Comparison of ENCODE assay signal across 15 cellular contexts in the genomic region with DNA sequence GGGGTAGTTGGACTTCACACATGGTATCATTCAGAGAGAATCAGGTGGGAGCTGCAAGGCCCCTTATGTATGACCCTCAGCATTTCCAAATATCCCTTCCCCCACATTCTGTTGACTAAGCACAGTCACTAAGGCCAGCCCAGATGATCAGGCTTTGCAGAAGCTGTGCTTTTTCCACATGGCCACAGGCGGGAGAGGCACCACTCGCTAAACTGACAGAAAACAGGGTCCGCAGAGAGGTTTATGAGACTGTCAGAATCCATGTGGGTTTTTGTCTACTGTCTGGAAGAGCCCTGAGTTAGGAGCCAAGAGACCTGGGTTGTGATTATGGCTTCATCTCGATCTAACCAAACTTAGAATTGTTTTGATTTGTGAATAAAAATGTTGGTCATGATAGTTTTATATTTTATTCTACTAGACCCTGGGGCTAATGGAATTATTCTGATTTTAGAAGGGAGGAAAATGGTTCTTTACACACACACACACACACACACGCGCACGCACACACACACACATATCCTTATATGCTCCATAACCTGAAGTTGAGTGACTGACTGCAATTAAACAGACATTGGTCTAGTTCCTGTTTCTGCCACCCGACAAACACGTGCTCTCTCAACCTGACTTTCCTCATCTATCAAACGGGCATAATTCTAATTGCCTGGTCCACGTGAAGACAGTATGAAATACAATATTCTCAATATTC. TPM values are rescaled to one million over a fixed set of nuclear protein-coding genes. Genes with fewer than 3 reads are reported as not detected.
DNase-seq lines count a peak whose midpoint lies in the region; ATAC-seq and TF ChIP-seq lines count a peak whose summit lies in the region.
"Had no signal": no experiment of that assay in that cellular context is flagged by ENCODE, and none has a peak within 500 bp of the region (broad histone marks: within the 10 kb centered on the region; RNA-seq: fewer than 3 reads in every experiment).

No MANE protein-coding gene starts in this region.

- no peaks in the 10 kb centered on the region for H4K20me1 ChIP-seq in OCI-LY1 (ENCODE audit: insufficient read depth, low read length)

- H3K9me3 Mint-ChIP-seq in activated naive CD8-positive, alpha-beta T cell (ENCODE audit: low read depth): no peaks in the 10 kb centered on the region
- peaks cover 3% of the 10 kb centered on the region for H3K9me3 Mint-ChIP-seq in activated naive CD8-positive, alpha-beta T cell treated with anti-CD3 and anti-CD28 coated beads for 36 hours
- H3K9me3 Mint-ChIP-seq in immature natural killer cell: no peaks in the 10 kb centered on the region
- H3K9me3 Mint-ChIP-seq: neural progenitor cell; T-helper 1 cell treated with Interleukin-12 subunit alpha and Interleukin-12 subunit beta and Interleukin-4 antibody, amounts not matched to agents 30 μg/mL and 1 μg/mL, for 36 hours had no signal

- H3K36me3 Mint-ChIP-seq in activated naive CD8-positive, alpha-beta T cell: peaks cover 2% of the 10 kb centered on the region
- H3K36me3 Mint-ChIP-seq in activated naive CD8-positive, alpha-beta T cell treated with anti-CD3 and anti-CD28 coated beads for 36 hours: no peaks in the 10 kb centered on the region
- H3K36me3 Mint-ChIP-seq in immature natural killer cell: peaks cover 0 to 5% (median 3%) of the 10 kb centered on the region in 3 donors

- TF ChIP-seq EP300 in gastroesophageal sphincter (IDR thresholded peaks at IDR 0.05): no peak

- peak overlapping the region; percentile 92 for H3K27ac ChIP-seq in OCI-LY1 (ENCODE audit: low read depth, low read length, poor library complexity, severe bottlenecking)
- H3K27ac ChIP-seq in gastroesophageal sphincter: no peak overlapping the region
- H3K27ac ChIP-seq in SJCRH30: no peak overlapping the region
- H3K27ac ChIP-seq: neural progenitor cell had no signal

- H3K4me3 ChIP-seq in OCI-LY1 (ENCODE audit: low read depth, low read length, poor library complexity, severe bottlenecking) (peak overlapping the region; percentile 36), gastroesophageal sphincter (no peak overlapping the region), SJCRH30 (no peak overlapping the region)
- H3K4me3 ChIP-seq: neural progenitor cell had no signal

- H3K27me3 Mint-ChIP-seq in activated naive CD8-positive, alpha-beta T cell: peaks cover 2% of the 10 kb centered on the region
- H3K27me3 Mint-ChIP-seq in activated naive CD8-positive, alpha-beta T cell treated with anti-CD3 and anti-CD28 coated beads for 36 hours: peaks cover 39% of the 10 kb centered on the region
- H3K27me3 Mint-ChIP-seq in immature natural killer cell (ENCODE audit: low read depth in 3 of 3): peaks cover 3 to 11% (median 6%) of the 10 kb centered on the region in 3 donors

- peak overlapping the region; percentile 37 for H3K27ac Mint-ChIP-seq in activated naive CD8-positive, alpha-beta T cell
- no peak overlapping the region for H3K27ac Mint-ChIP-seq in activated naive CD8-positive, alpha-beta T cell treated with anti-CD3 and anti-CD28 coated beads for 36 hours
- peak overlapping the region; percentile 53 to 96 (median 80) for H3K27ac Mint-ChIP-seq in immature natural killer cell
- H3K27ac Mint-ChIP-seq: neural progenitor cell had no signal

- H3K27me3 ChIP-seq in OCI-LY1 (ENCODE audit: insufficient read depth, low read length) (no peaks in the 10 kb centered on the region), gastroesophageal sphincter (no peaks in the 10 kb centered on the region), SJCRH30 (no peaks in the 10 kb centered on the region)
- H3K27me3 ChIP-seq: neural progenitor cell had no signal

- no peaks in the 10 kb centered on the region for H3K79me2 ChIP-seq in OCI-LY1 (ENCODE audit: insufficient read depth, low read length)

- H3K9me2 ChIP-seq in OCI-LY1 (ENCODE audit: low read depth, low read length): no peaks in the 10 kb centered on the region

- no peak for TF ChIP-seq POLR2A in gastroesophageal sphincter (IDR thresholded peaks at IDR 0.05)

- H3K9ac ChIP-seq in OCI-LY1 (ENCODE audit: low read length): peak overlapping the region; percentile 59
- H3K9ac ChIP-seq: neural progenitor cell had no signal

- peak overlapping the region; percentile 38; the same call in 1 of the 2 replicates for H2AFZ ChIP-seq in OCI-LY1 (ENCODE audit: low read length)
- H2AFZ ChIP-seq: neural progenitor cell had no signal

- H3K4me1 ChIP-seq in OCI-LY1 (ENCODE audit: insufficient read depth, low read length, severe bottlenecking) (peaks cover 65% of the 10 kb centered on the region), gastroesophageal sphincter (peaks cover 5 to 61% (median 10%) of the 10 kb centered on the region in 3 donors), SJCRH30 (peaks cover 30% of the 10 kb centered on the region)

- WGBS in gastroesophageal sphincter (ENCODE audit: low coverage in 1 of 2), 2 donors: 71 to 72% methylated on average over 9 to 11 of the region's 11 CpGs

- no peak for ATAC-seq in gastroesophageal sphincter
- ATAC-seq in GM21825 (IDR thresholded peaks at IDR 0.05; ENCODE audit: unreplicated experiment): no peak

- peaks cover 42% of the 10 kb centered on the region for H3K4me1 Mint-ChIP-seq in activated naive CD8-positive, alpha-beta T cell (ENCODE audit: low read depth)
- peaks cover 36% of the 10 kb centered on the region for H3K4me1 Mint-ChIP-seq in activated naive CD8-positive, alpha-beta T cell treated with anti-CD3 and anti-CD28 coated beads for 36 hours
- H3K4me1 Mint-ChIP-seq in immature natural killer cell: peaks cover 81 to 86% of the 10 kb centered on the region in 2 donors

- no peak for DNase-seq in activated naive CD8-positive, alpha-beta T cell treated with anti-CD3 and anti-CD28 coated beads for 36 hours
- DNase-seq in immature natural killer cell (no peak), SJCRH30 (no peak), HK-2 (ENCODE audit: unreplicated experiment) (no peak)
- DNase-seq: ACHN; NCI-H446; stimulated activated CD4-positive, alpha-beta T cell treated with anti-CD3 and anti-CD28 coated beads, Interleukin-1b, Interleukin-23, amount 100 ng/mL, for 48 hours; substantia nigra had no signal

- no peaks in the 10 kb centered on the region; the same call in 1 of the 2 replicates for H3K36me3 ChIP-seq in OCI-LY1 (ENCODE audit: insufficient read depth, low read length)
- no peaks in the 10 kb centered on the region for H3K36me3 ChIP-seq in gastroesophageal sphincter
- no peaks in the 10 kb centered on the region for H3K36me3 ChIP-seq in SJCRH30
- H3K36me3 ChIP-seq: neural progenitor cell had no signal

- no peak overlapping the region for H3K4me3 Mint-ChIP-seq in activated naive CD8-positive, alpha-beta T cell
- no peak overlapping the region for H3K4me3 Mint-ChIP-seq in activated naive CD8-positive, alpha-beta T cell treated with anti-CD3 and anti-CD28 coated beads for 36 hours
- H3K4me3 Mint-ChIP-seq in immature natural killer cell: peak overlapping the region; percentile 13 to 62 (median 26)
- H3K4me3 Mint-ChIP-seq: neural progenitor cell had no signal

- H3K4me2 ChIP-seq in OCI-LY1 (ENCODE audit: low read length): peak overlapping the region; percentile 57; the same call in 1 of the 2 replicates
- H3K4me2 ChIP-seq: neural progenitor cell had no signal

- no peaks in the 10 kb centered on the region for H3K9me3 ChIP-seq in OCI-LY1 (ENCODE audit: low read length)
- H3K9me3 ChIP-seq in gastroesophageal sphincter: no peaks in the 10 kb centered on the region
- H3K9me3 ChIP-seq in SJCRH30 (replicated peaks): no peaks in the 10 kb centered on the region

- no peak for TF ChIP-seq CTCF in OCI-LY1 (IDR thresholded peaks at IDR 0.05; ENCODE audit: low read length)
- no peak for TF ChIP-seq CTCF in gastroesophageal sphincter (IDR thresholded peaks at IDR 0.05)

- no peaks in the 10 kb centered on the region for H3F3A ChIP-seq in OCI-LY1 (ENCODE audit: insufficient read depth, low read length)

RNA-seq across cellular contexts. Expression of gene SETBP1, which starts 50.6 kb away (rescaled TPM):
- 1 to 10 TPM; 3.8 to 3.9 TPM for total RNA-seq in activated naive CD8-positive, alpha-beta T cell treated with anti-CD3 and anti-CD28 coated beads for 36 hours
- 1 to 10 TPM in 2 of 3 donors, not detected in 1; 1.2 to 4.3 TPM for polyA plus RNA-seq in immature natural killer cell
- total RNA-seq in gastroesophageal sphincter: 10 to 100 TPM; 42.5 to 87.6 (median 67.8) TPM
- 10.5 and 11.9 TPM in 2 replicates for total RNA-seq in SJCRH30 (2014; rRNA removed; shearing (Covaris generic))
- total RNA-seq: G401 had no signal

Comparison
In these comparisons a context has a peak if more than half of its experiments do, and no peak if none do; other contexts are left out.
1. H3K4me3 Mint-ChIP-seq: peak in immature natural killer cell (5 of 5); none in activated naive CD8-positive, alpha-beta T cell (single experiment) and activated naive CD8-positive, alpha-beta T cell treated with anti-CD3 and anti-CD28 coated beads for 36 hours (single experiment).